22 cellular contexts compared by ENCODE assay signal in the genomic region with DNA sequence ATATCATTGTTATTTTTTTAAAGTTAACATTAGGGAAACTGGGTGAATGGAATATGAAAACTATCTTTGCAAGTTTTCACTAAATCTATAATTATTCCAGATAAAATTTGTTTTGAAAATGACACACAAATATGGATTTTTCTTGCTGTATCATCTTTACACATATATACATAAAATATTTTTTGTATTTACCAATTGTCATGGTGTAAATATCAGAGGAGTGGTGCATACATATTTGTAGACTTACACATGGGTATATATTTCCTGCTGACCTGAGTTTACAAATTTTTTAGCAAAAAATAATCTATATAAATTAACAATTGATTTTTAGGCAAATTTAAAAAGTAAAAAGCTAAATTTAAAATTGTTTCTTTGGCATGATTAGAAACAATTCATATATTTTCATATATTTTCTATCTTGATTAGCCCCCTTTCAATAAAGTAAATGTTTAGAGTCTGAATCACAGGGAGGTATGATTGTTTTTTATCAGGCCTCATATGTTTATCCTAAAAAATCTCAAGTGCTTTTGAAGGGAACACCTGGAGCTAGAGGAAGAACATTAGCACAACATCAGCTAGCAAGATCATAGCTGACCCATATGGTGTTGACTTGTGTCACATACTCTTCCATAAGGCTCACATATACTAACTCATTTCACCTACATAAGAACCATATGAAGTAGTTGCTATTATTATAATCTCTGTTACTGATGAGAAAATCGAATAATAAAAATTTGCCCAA.
DNase-seq lines count a peak whose midpoint lies in the region; FAIRE-seq and TF ChIP-seq lines count a peak whose summit lies in the region.
"Had no signal": no experiment of that assay in that cellular context is flagged by ENCODE, and none has a peak within 500 bp of the region (broad histone marks: within the 10 kb centered on the region; RNA-seq: fewer than 3 reads in every experiment).

No MANE protein-coding gene starts in this region.

- H3K9ac ChIP-seq in HUES6 (ENCODE audit: low read length) (no peak overlapping the region), kidney (ENCODE audit: low read length in 2 of 2) (no peak overlapping the region)
- H3K9ac ChIP-seq: SK-N-SH had no signal

- H3K4me1 ChIP-seq in HUES6 (ENCODE audit: control insufficient read depth, insufficient read depth, low read length) = peaks cover 9% of the 10 kb centered on the region; the same call in 1 of the 2 replicates
- H3K4me1 ChIP-seq in kidney (ENCODE audit: control insufficient read depth in 1 of 2, insufficient read depth in 1 of 2, low read depth in 1 of 2, low read length in 2 of 2) = no peaks in the 10 kb centered on the region
- H3K4me1 ChIP-seq: Caco-2 had no signal

- H3K36me3 ChIP-seq in HUES6 (ENCODE audit: control insufficient read depth, insufficient read depth, low read length) (peaks cover 3% of the 10 kb centered on the region; the same call in 1 of the 2 replicates), kidney (ENCODE audit: control insufficient read depth in 1 of 2, insufficient read depth in 2 of 2, low read length in 2 of 2) (no peaks in the 10 kb centered on the region)

- no peaks in the 10 kb centered on the region for H3K27me3 ChIP-seq in HUES6 (ENCODE audit: control insufficient read depth, insufficient read depth, low read length)

- DNase-seq in NCI-H1105 treated with DMSO at 0.1 percent for 48 hours (lab: John Stamatoyannopoulos, UW) (peak; percentile 15), NCI-H1105 (lab: John Stamatoyannopoulos, UW) (no peak), NCI-H748 treated with DMSO at 0.1 percent for 48 hours (lab: John Stamatoyannopoulos, UW) (peak; percentile 10), kidney (no peak), NCI-H187 (lab: John Stamatoyannopoulos, UW) (no peak), NCI-H146 (lab: John Stamatoyannopoulos, UW) (no peak), hypothalamus (lab: John Stamatoyannopoulos, UW) (no peak)
- DNase-seq: AML-193, Caco-2, DND-41, GF-D8, KG1, NCI-H1048, NCI-H1930, NCI-H226, Right ventricle myocardium superior, SK-N-SH, T-helper 1 cell had no signal

- H3K9me3 ChIP-seq in HUES6 (ENCODE audit: control insufficient read depth, insufficient read depth, low read depth, low read length) (peaks cover 8% of the 10 kb centered on the region; the same call in 1 of the 2 replicates), kidney (ENCODE audit: control insufficient read depth in 1 of 2, low read length in 2 of 2) (no peaks in the 10 kb centered on the region)
- H3K9me3 ChIP-seq: A549, Caco-2, SK-N-SH had no signal

- FAIRE-seq in kidney (lab: Jason Lieb, UNC) = peak; percentile 41
- FAIRE-seq: A549, GM19239, HTR-8/SVneo had no signal

- TF ChIP-seq CTCF in kidney (IDR thresholded peaks at IDR 0.05; ENCODE audit: borderline replicate concordance, extremely low read depth, insufficient read depth) = no peak

- H3K27ac ChIP-seq in HUES6 (ENCODE audit: low read depth, low read length) = peak overlapping the region; percentile 77
- H3K27ac ChIP-seq in kidney (ENCODE audit: low read depth in 2 of 2, low read length in 2 of 2) = no peak overlapping the region
- H3K27ac ChIP-seq: A549 had no signal

- no peak overlapping the region for H3K4me3 ChIP-seq in HUES6 (ENCODE audit: low read depth, low read length)
- H3K4me3 ChIP-seq in kidney (ENCODE audit: low read length in 2 of 2) = no peak overlapping the region
- H3K4me3 ChIP-seq: A549 had no signal

- intact Hi-C loops in kidney (cut with DNase I) = no loop called here

Comparison
In these comparisons a context has a peak if more than half of its experiments do, and no peak if none do; other contexts are left out.
1. DNase-seq: peak in NCI-H1105 treated with DMSO at 0.1 percent for 48 hours (single experiment) and NCI-H748 treated with DMSO at 0.1 percent for 48 hours (single experiment); none in NCI-H1105 (single experiment), kidney (single experiment), NCI-H187 (0 of 2), NCI-H146 (single experiment) and hypothalamus (0 of 51).